ENCODE assay signal across 16 cellular contexts in genomic region chr5:71744009-71744792, GRCh38. TPM values are rescaled to one million over a fixed set of nuclear protein-coding genes. Genes with fewer than 3 reads are reported as not detected.
DNase-seq lines count a peak whose midpoint lies in the region; ATAC-seq, FAIRE-seq and TF ChIP-seq lines count a peak whose summit lies in the region.
"Had no signal": no experiment of that assay in that cellular context is flagged by ENCODE, and none has a peak within 500 bp of the region (broad histone marks: within the 10 kb centered on the region; RNA-seq: fewer than 3 reads in every experiment).

No MANE protein-coding gene starts in this region.

- CTCF ChIA-PET in HEK293 (lab: Yijun Ruan, JAX): interaction anchor here (1.8 kb wide), 1 partner anchor 14 kb away, joined by 4 read pairs; no protein-coding TSS in a partner anchor
- CTCF ChIA-PET in HepG2 (lab: Yijun Ruan, JAX; ENCODE audit: low intra/inter-chr PET ratio, low total read pairs): no interaction called here

- no peak for DNase-seq in HepG2 (ENCODE audit: low spot score)
- peak; percentile 16 for DNase-seq in testis
- DNase-seq in T-helper 2 cell treated with Interferon-gamma antibody and Interleukin-4, amounts not matched to agents 5 μg/mL and 100 μg/mL, for 36 hours (ENCODE audit: low spot score): no peak
- DNase-seq: CD4-positive, CD25-positive, alpha-beta regulatory T cell; H7; NCI-H1417 treated with DMSO at 0.1 percent for 48 hours; NCI-H1930; NCI-H69; PC-9 had no signal

- intact Hi-C loops in HepG2 (cut with micrococcal nuclease; ENCODE audit: unreplicated experiment) (no loop called here), testis (cut with DNase I; ENCODE audit: low total_unique reads) (no loop called here)

- H3K9me3 ChIP-seq in HEK293 (ENCODE audit: control insufficient read depth, insufficient read depth, low read depth, low read length): no peaks in the 10 kb centered on the region
- H3K9me3 ChIP-seq in HepG2 (ENCODE audit: low read length): no peaks in the 10 kb centered on the region
- H3K9me3 ChIP-seq in testis: no peaks in the 10 kb centered on the region

- H3K4me3 Mint-ChIP-seq in T-helper 2 cell treated with Interferon-gamma antibody and Interleukin-4, amounts not matched to agents 5 μg/mL and 100 μg/mL, for 36 hours: no peak overlapping the region
- H3K4me3 Mint-ChIP-seq: CD4-positive, CD25-positive, alpha-beta regulatory T cell; IgD-negative memory B cell had no signal

- no peak overlapping the region for H3K27ac ChIP-seq in HEK293 (ENCODE audit: extremely low read depth, low read depth, low read length)
- peak overlapping the region; percentile 96 for H3K27ac ChIP-seq in VCaP
- no peak overlapping the region for H3K27ac ChIP-seq in HepG2 (ENCODE audit: extremely low read length, insufficient read depth, low read length)
- peak overlapping the region in 1 of 2 donors; percentile 9 for H3K27ac ChIP-seq in testis
- H3K27ac ChIP-seq: PC-9, SK-N-MC had no signal

- TF ChIP-seq EP300 in HepG2 (IDR thresholded peaks at IDR 0.05; ENCODE audit: low read depth in 2 of 2, low read length in 2 of 2) (no peak), HepG2 (CRISPR knock-in tag; IDR thresholded peaks at IDR 0.05; ENCODE audit: borderline replicate concordance) (no peak)

- H3K9ac ChIP-seq in HepG2 (ENCODE audit: insufficient read depth, low read depth, low read length): no peak overlapping the region

- TF ChIP-seq CTCF in HEK293 (tag by site-specific recombination; IDR thresholded peaks at IDR 0.05): no peak
- no peak for TF ChIP-seq CTCF in VCaP (conservative IDR thresholded peaks at IDR 0.05)
- TF ChIP-seq CTCF in HepG2 (CRISPR knock-in tag; IDR thresholded peaks at IDR 0.05): no peak
- TF ChIP-seq CTCF in testis (IDR thresholded peaks at IDR 0.05): no peak

- no peak for TF ChIP-seq RAD21 in HepG2 (CRISPR knock-in tag; IDR thresholded peaks at IDR 0.05)

- in situ Hi-C loops in HepG2 (cut with HindIII; ENCODE audit: extremely low pct_ligation_motif_present, low pct_unique_long_range_greater_than_20kb): no loop called here

- no TSS peak for BruUV-seq in HepG2 (replicated peaks; lab: Mats Ljungman, UMichigan)

- no peak for FAIRE-seq in HepG2 (lab: Jason Lieb, UNC)
- FAIRE-seq: GM19239 had no signal

- no peak overlapping the region for H2AFZ ChIP-seq in HepG2 (ENCODE audit: low read length)
- H2AFZ ChIP-seq: PC-9 had no signal

- H3K27me3 ChIP-seq in HepG2 (ENCODE audit: control insufficient read depth in 1 of 2, insufficient read depth in 2 of 2, low read length in 2 of 2): no peaks in the 10 kb centered on the region
- H3K27me3 ChIP-seq in testis: no peaks in the 10 kb centered on the region

- no peaks in the 10 kb centered on the region for H3K36me3 Mint-ChIP-seq in T-helper 2 cell treated with Interferon-gamma antibody and Interleukin-4, amounts not matched to agents 5 μg/mL and 100 μg/mL, for 36 hours (ENCODE audit: low read depth)

- no peaks in the 10 kb centered on the region for H3K9me3 Mint-ChIP-seq in T-helper 2 cell treated with Interferon-gamma antibody and Interleukin-4, amounts not matched to agents 5 μg/mL and 100 μg/mL, for 36 hours

- ATAC-seq in HepG2 (no peak), GM21528 (IDR thresholded peaks at IDR 0.05; ENCODE audit: low FRiP score, unreplicated experiment) (no peak), HG03354 (IDR thresholded peaks at IDR 0.05; ENCODE audit: poor library complexity, severe bottlenecking, unreplicated experiment) (no peak)

- POLR2A ChIA-PET in HEK293 (lab: Yijun Ruan, JAX) (no interaction called here), HepG2 (lab: Yijun Ruan, JAX) (no interaction called here)

- no peaks in the 10 kb centered on the region for H3K79me2 ChIP-seq in HepG2 (ENCODE audit: insufficient read depth, low read length)

- H3K4me3 ChIP-seq in HEK293 (ENCODE audit: low read depth, low read length) (no peak overlapping the region), HepG2 (replicated peaks in 1 of 3; ENCODE audit: insufficient read depth in 1 of 3, low read depth in 2 of 3, low read length in 3 of 3) (no peak overlapping the region), testis (no peak overlapping the region)
- H3K4me3 ChIP-seq: PC-9, SK-N-MC had no signal

- 0 out of 2 replicates have a peak overlapping the region, but pooled peaks have one; percentile 19 for H3K4me2 ChIP-seq in HepG2 (ENCODE audit: low read depth, low read length)
- H3K4me2 ChIP-seq: PC-9 had no signal

- no peaks in the 10 kb centered on the region for H4K20me1 ChIP-seq in HepG2 (ENCODE audit: insufficient read depth, low read length)

- H3K4me1 ChIP-seq in HEK293 (ENCODE audit: control insufficient read depth, insufficient read depth, low read length): no peaks in the 10 kb centered on the region
- peaks cover 17% of the 10 kb centered on the region; the same call in 1 of the 2 replicates for H3K4me1 ChIP-seq in HepG2 (ENCODE audit: insufficient read depth, low read length)
- H3K4me1 ChIP-seq in testis: peaks cover 13% of the 10 kb centered on the region

- 35% methylated on average over 7 of the region's 7 CpGs for WGBS in HepG2 (ENCODE audit: low lambda C conversion rate)
- WGBS in testis, 2 donors: 64 to 73% methylated on average over 7 of the region's 7 CpGs

- H3K27ac Mint-ChIP-seq in T-helper 2 cell treated with Interferon-gamma antibody and Interleukin-4, amounts not matched to agents 5 μg/mL and 100 μg/mL, for 36 hours: no peak overlapping the region
- H3K27ac Mint-ChIP-seq: CD4-positive, CD25-positive, alpha-beta regulatory T cell; IgD-negative memory B cell had no signal

- no peak for TF ChIP-seq POLR2A in HepG2 (IDR thresholded peaks at IDR 0.05; ENCODE audit: insufficient read depth in 1 of 2, low read depth in 2 of 2, low read length in 2 of 2)
- no peak for TF ChIP-seq POLR2A in testis (IDR thresholded peaks at IDR 0.05)

- H3K27me3 Mint-ChIP-seq in T-helper 2 cell treated with Interferon-gamma antibody and Interleukin-4, amounts not matched to agents 5 μg/mL and 100 μg/mL, for 36 hours (ENCODE audit: low read depth): peaks cover 17% of the 10 kb centered on the region
- H3K27me3 Mint-ChIP-seq: IgD-negative memory B cell had no signal

- H3K4me1 Mint-ChIP-seq in T-helper 2 cell treated with Interferon-gamma antibody and Interleukin-4, amounts not matched to agents 5 μg/mL and 100 μg/mL, for 36 hours (ENCODE audit: low read depth): no peaks in the 10 kb centered on the region
- H3K4me1 Mint-ChIP-seq: CD4-positive, CD25-positive, alpha-beta regulatory T cell had no signal

- H3K36me3 ChIP-seq in HEK293 (ENCODE audit: control insufficient read depth in 2 of 2, insufficient read depth in 1 of 2, low read length in 2 of 2): no peaks in the 10 kb centered on the region
- no peaks in the 10 kb centered on the region for H3K36me3 ChIP-seq in HepG2 (replicated peaks in 1 of 2; ENCODE audit: control insufficient read depth in 1 of 2, insufficient read depth in 2 of 2, low read length in 2 of 2)
- H3K36me3 ChIP-seq in testis (ENCODE audit: low read depth, missing control alignments): no peaks in the 10 kb centered on the region

TF ChIP-seq in HEK293, 187 proteins besides CTCF, POLR2A, EP300 and RAD21 (continues in another document):
- 0 out of 2 replicates have a peak, but pooled peaks have one; percentile 56 for TF ChIP-seq SCRT2 (tag by site-specific recombination; IDR thresholded peaks at IDR 0.05)

TF ChIP-seq in HepG2, 621 proteins besides CTCF, POLR2A, EP300 and RAD21 (continues in another document):
- TF ChIP-seq ZBTB44 (CRISPR knock-in tag; IDR thresholded peaks at IDR 0.05): no peak
- TF ChIP-seq PAF1 (CRISPR knock-in tag; IDR thresholded peaks at IDR 0.05): no peak
- no peak for TF ChIP-seq CCDC6 (CRISPR knock-in tag; IDR thresholded peaks at IDR 0.05)
- TF ChIP-seq YEATS2 (CRISPR knock-in tag; IDR thresholded peaks at IDR 0.05; ENCODE audit: borderline replicate concordance): no peak

RNA-seq across cellular contexts. Expression of gene CARTPT, which starts 25.1 kb away (rescaled TPM):
- total RNA-seq in HepG2 (2016; rRNA removed; fragmentation: Illumina TruSeq; extraction: Trizol) (not detected in 2 replicates), testis (10 to 100 TPM; 15.0 to 18.2 TPM)
- total RNA-seq in HepG2 (2016; cell fraction: cytosol; rRNA removed; fragmentation: Illumina TruSeq; extraction: Trizol; ENCODE audit: low read depth): not detected in 2 replicates
- not detected in 2 replicates for total RNA-seq in HepG2 (2016; cell fraction: insoluble cytoplasmic fraction; rRNA removed; fragmentation: Illumina TruSeq; extraction: Trizol)
- not detected in 2 replicates for total RNA-seq in HepG2 (2016; cell fraction: membrane; rRNA removed; fragmentation: Illumina TruSeq; extraction: Trizol)
- total RNA-seq in HepG2 (2016; cell fraction: nucleus; rRNA removed; fragmentation: Illumina TruSeq; extraction: Trizol): not detected in 2 replicates
- polyA plus RNA-seq in HepG2 (2011; rRNA removed) (not detected in 2 replicates), testis (ENCODE audit: insufficient read depth, low read depth, low replicate concordance) (35.8 TPM)
- polyA plus RNA-seq in HepG2 (2011; cell fraction: cytosol; rRNA removed): not detected in 2 replicates
- polyA plus RNA-seq in HepG2 (2011; cell fraction: nucleus; rRNA removed): not detected in 2 replicates
- not detected in 2 replicates for polyA plus RNA-seq in HepG2 (2012)
- polyA plus RNA-seq in HepG2 (2016; cell fraction: cytosol; fragmentation: Illumina TruSeq; extraction: Trizol; ENCODE audit: low read depth): not detected in 2 replicates
- polyA plus RNA-seq in HepG2 (2016; cell fraction: insoluble cytoplasmic fraction; fragmentation: Illumina TruSeq; extraction: Trizol; ENCODE audit: low read depth): not detected in 2 replicates
- not detected in 2 replicates for polyA plus RNA-seq in HepG2 (2016; cell fraction: membrane; fragmentation: Illumina TruSeq; extraction: Trizol; ENCODE audit: low read depth)
- polyA plus RNA-seq in HepG2 (2016; cell fraction: nucleus; fragmentation: Illumina TruSeq; extraction: Trizol; ENCODE audit: insufficient read depth, low read depth): not detected in 2 replicates
- polyA minus RNA-seq in HepG2 (2011; rRNA and poly(A)+ RNA removed; ENCODE audit: low replicate concordance): not detected in 2 replicates
- polyA minus RNA-seq in HepG2 (2011; cell fraction: cytosol; rRNA and poly(A)+ RNA removed): not detected in 2 replicates
- polyA minus RNA-seq in HepG2 (2011; cell fraction: nucleus; rRNA and poly(A)+ RNA removed): not detected in 2 replicates
- total RNA-seq: CD4-positive, CD25-positive, alpha-beta regulatory T cell; H7; PC-9 had no signal
- polyA plus RNA-seq: CD4-positive, CD25-positive, alpha-beta regulatory T cell; IgD-negative memory B cell had no signal

Comparison
In these comparisons a context has a peak if more than half of its experiments do, and no peak if none do; other contexts are left out.
1. RNA of gene CARTPT, which starts 25.1 kb away (total RNA-seq): 15.0 to 18.2 TPM in testis; not detected in HepG2; every median in the first group is over 10 times any median in the second.